Comparison of ENCODE assay signal across 8 cellular contexts in the genomic region with DNA sequence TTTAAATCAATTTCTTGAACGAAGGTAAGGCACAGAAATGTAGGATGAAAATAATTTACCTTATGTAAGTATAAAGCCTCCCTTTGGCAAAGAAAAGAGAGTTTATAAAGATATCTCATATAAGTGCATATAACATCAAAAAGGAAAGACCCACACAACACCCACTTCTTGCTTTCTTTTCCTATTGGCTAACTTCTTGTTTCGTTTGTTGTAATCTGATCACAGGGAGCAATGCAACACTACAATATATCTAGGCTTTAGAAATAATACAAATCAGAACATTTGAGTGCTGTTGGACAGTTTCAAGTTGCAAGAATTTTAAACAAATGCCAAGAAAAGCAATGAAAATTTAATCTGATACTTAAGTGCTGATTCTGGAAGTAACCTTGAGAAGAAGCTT. TPM values are rescaled to one million over a fixed set of nuclear protein-coding genes. Genes with fewer than 3 reads are reported as not detected.
DNase-seq lines count a peak whose midpoint lies in the region; ATAC-seq and TF ChIP-seq lines count a peak whose summit lies in the region.

No MANE protein-coding gene starts in this region.

- no peak overlapping the region for H3K4me3 ChIP-seq in CD8-positive, alpha-beta memory T cell (ENCODE audit: low read length)
- H3K4me3 ChIP-seq in HUES6 (ENCODE audit: low read depth, low read length) (peak overlapping the region; percentile 86), tibial nerve (peak overlapping the region in 3 of 4 donors; percentile 73 to 98 (median 83))

- CTCF ChIA-PET in CD8-positive, alpha-beta memory T cell (lab: Charles Lee): interaction anchor here (0.8 kb wide), 1 partner anchor 72 kb away, joined by 3 read pairs; no protein-coding TSS in a partner anchor
- CTCF ChIA-PET in activated CD8-positive, alpha-beta T cell treated with anti-CD3 and anti-CD28 coated beads for 36 hours (lab: Charles Lee): interaction anchor here (3.0 kb wide), 1 partner anchor 99 kb away, joined by 10 read pairs; no protein-coding TSS in a partner anchor

- H3K4me1 Mint-ChIP-seq in CD8-positive, alpha-beta memory T cell: peaks cover 28 to 37% (median 36%) of the 10 kb centered on the region in 3 donors
- peaks cover 26% of the 10 kb centered on the region for H3K4me1 Mint-ChIP-seq in activated CD8-positive, alpha-beta T cell treated with anti-CD3 and anti-CD28 coated beads for 36 hours (ENCODE audit: low read depth)
- H3K4me1 Mint-ChIP-seq in immature natural killer cell: peaks cover 23 to 33% of the 10 kb centered on the region in 2 donors

- H3K9me3 Mint-ChIP-seq in CD8-positive, alpha-beta memory T cell: no peaks in the 10 kb centered on the region
- H3K9me3 Mint-ChIP-seq in activated CD8-positive, alpha-beta T cell treated with anti-CD3 and anti-CD28 coated beads for 36 hours: no peaks in the 10 kb centered on the region
- no peaks in the 10 kb centered on the region for H3K9me3 Mint-ChIP-seq in immature natural killer cell

- TF ChIP-seq POLR2A in tibial nerve (IDR thresholded peaks at IDR 0.05): no peak

- ATAC-seq in activated CD8-positive, alpha-beta T cell treated with anti-CD3 and anti-CD28 coated beads for 36 hours: no peak
- ATAC-seq in HG03432 (IDR thresholded peaks at IDR 0.05; ENCODE audit: unreplicated experiment) (no peak), HG03520 (IDR thresholded peaks at IDR 0.05; ENCODE audit: unreplicated experiment) (no peak)

- intact Hi-C loops in activated CD8-positive, alpha-beta T cell treated with anti-CD3 and anti-CD28 coated beads for 36 hours (cut with micrococcal nuclease): loop anchor here (5.0 kb wide), 1 partner anchor 256 kb away; the partner anchor contains the start of gene METAP2

- peak overlapping the region; percentile 97 for H3K9ac ChIP-seq in HUES6 (ENCODE audit: low read length)

- H3K4me1 ChIP-seq in CD8-positive, alpha-beta memory T cell (ENCODE audit: insufficient read depth, low read length): peaks cover 17% of the 10 kb centered on the region
- H3K4me1 ChIP-seq in HUES6 (ENCODE audit: control insufficient read depth, insufficient read depth, low read length) (peaks cover 16% of the 10 kb centered on the region), tibial nerve (peaks cover 0 to 43% (median 8%) of the 10 kb centered on the region in 4 donors)

- peak overlapping the region in 2 of 8 donors; percentile 4 to 86 for H3K27ac Mint-ChIP-seq in CD8-positive, alpha-beta memory T cell
- H3K27ac Mint-ChIP-seq in activated CD8-positive, alpha-beta T cell treated with anti-CD3 and anti-CD28 coated beads for 36 hours: no peak overlapping the region
- no peak overlapping the region for H3K27ac Mint-ChIP-seq in immature natural killer cell

- peak overlapping the region; percentile 10 to 98 (median 96) for H3K4me3 Mint-ChIP-seq in CD8-positive, alpha-beta memory T cell
- peak overlapping the region; percentile 89 for H3K4me3 Mint-ChIP-seq in activated CD8-positive, alpha-beta T cell treated with anti-CD3 and anti-CD28 coated beads for 36 hours
- H3K4me3 Mint-ChIP-seq in immature natural killer cell: peak overlapping the region; percentile 56 to 100 (median 95)

- peaks cover 4 to 14% of the 10 kb centered on the region in 2 donors for H3K27me3 Mint-ChIP-seq in CD8-positive, alpha-beta memory T cell
- peaks cover 6% of the 10 kb centered on the region for H3K27me3 Mint-ChIP-seq in activated CD8-positive, alpha-beta T cell treated with anti-CD3 and anti-CD28 coated beads for 36 hours
- H3K27me3 Mint-ChIP-seq in immature natural killer cell (ENCODE audit: low read depth in 3 of 3): peaks cover 0 to 2% (median 0%) of the 10 kb centered on the region in 3 donors

- no peaks in the 10 kb centered on the region for H3K27me3 ChIP-seq in CD8-positive, alpha-beta memory T cell (ENCODE audit: insufficient read depth, low read length, poor library complexity, severe bottlenecking)
- H3K27me3 ChIP-seq in HUES6 (ENCODE audit: control insufficient read depth, insufficient read depth, low read length): no peaks in the 10 kb centered on the region
- no peaks in the 10 kb centered on the region for H3K27me3 ChIP-seq in tibial nerve

- WGBS in tibial nerve, 2 donors: 32 to 37% methylated on average over 2 of the region's 2 CpGs

- peaks cover 0 to 14% (median 0%) of the 10 kb centered on the region in 3 donors for H3K36me3 Mint-ChIP-seq in CD8-positive, alpha-beta memory T cell
- peaks cover 7% of the 10 kb centered on the region for H3K36me3 Mint-ChIP-seq in activated CD8-positive, alpha-beta T cell treated with anti-CD3 and anti-CD28 coated beads for 36 hours (ENCODE audit: low read depth)
- H3K36me3 Mint-ChIP-seq in immature natural killer cell: no peaks in the 10 kb centered on the region

- H3K27ac ChIP-seq in CD8-positive, alpha-beta memory T cell (ENCODE audit: low read depth, low read length): no peak overlapping the region
- peak overlapping the region; percentile 91 for H3K27ac ChIP-seq in HUES6 (ENCODE audit: low read depth, low read length)
- H3K27ac ChIP-seq in tibial nerve: peak overlapping the region; percentile 19 to 100 (median 92)

- POLR2A ChIA-PET in CD8-positive, alpha-beta memory T cell (lab: Charles Lee): interaction anchor here (0.7 to 1.5 kb wide), 2 partner anchors 197 to 258 kb away, joined by 3 to 7 read pairs; partner anchors contain the start of gene METAP2
- POLR2A ChIA-PET in activated CD8-positive, alpha-beta T cell treated with anti-CD3 and anti-CD28 coated beads for 36 hours (lab: Charles Lee): no interaction called here

- DNase-seq in CD8-positive, alpha-beta memory T cell: no peak
- no peak for DNase-seq in activated CD8-positive, alpha-beta T cell treated with anti-CD3 and anti-CD28 coated beads for 36 hours
- no peak for DNase-seq in immature natural killer cell
- DNase-seq in tibial nerve (ENCODE audit: low spot score in 2 of 2): no peak
- no peak for DNase-seq in inferior parietal cortex (ENCODE audit: extremely low spot score)

- H3K36me3 ChIP-seq in CD8-positive, alpha-beta memory T cell (ENCODE audit: insufficient read depth, low read length): no peaks in the 10 kb centered on the region
- H3K36me3 ChIP-seq in HUES6 (ENCODE audit: control insufficient read depth, insufficient read depth, low read length) (peaks cover 3% of the 10 kb centered on the region; the same call in 1 of the 2 replicates), tibial nerve (no peaks in the 10 kb centered on the region)

- no peak for TF ChIP-seq CTCF in activated CD8-positive, alpha-beta T cell treated with anti-CD3 and anti-CD28 coated beads for 36 hours (IDR thresholded peaks at IDR 0.05)
- TF ChIP-seq CTCF in tibial nerve (IDR thresholded peaks at IDR 0.05): no peak

- TF ChIP-seq EP300 in tibial nerve (IDR thresholded peaks at IDR 0.05): no peak

- no peaks in the 10 kb centered on the region for H3K9me3 ChIP-seq in CD8-positive, alpha-beta memory T cell (ENCODE audit: low read length)
- H3K9me3 ChIP-seq in HUES6 (ENCODE audit: control insufficient read depth, insufficient read depth, low read depth, low read length) (no peaks in the 10 kb centered on the region), tibial nerve (no peaks in the 10 kb centered on the region)

RNA-seq across cellular contexts. Expression of gene FGD6, which starts 1.3 kb away (rescaled TPM):
- total RNA-seq in CD8-positive, alpha-beta memory T cell: under 1 TPM; 0.75 to 0.92 TPM
- polyA plus RNA-seq in CD8-positive, alpha-beta memory T cell: 0.36 TPM
- under 1 TPM; 0.41 to 0.54 TPM for total RNA-seq in activated CD8-positive, alpha-beta T cell treated with anti-CD3 and anti-CD28 coated beads for 36 hours
- 1 to 10 TPM in 1 of 3 donors, under 1 TPM in 1, not detected in 1; 0.23 to 1.0 TPM for polyA plus RNA-seq in immature natural killer cell
- total RNA-seq in tibial nerve: 10 to 100 TPM in 3 of 4 donors, 1 to 10 TPM in 1; 9.2 to 13.4 (median 11.7) TPM

RNA-seq across cellular contexts. Expression of gene VEZT, which starts 1.7 kb away (rescaled TPM):
- 10 to 100 TPM; 46.8 to 53.6 TPM for total RNA-seq in CD8-positive, alpha-beta memory T cell
- 25.7 TPM for polyA plus RNA-seq in CD8-positive, alpha-beta memory T cell
- 10 to 100 TPM; 46.9 to 51.7 TPM for total RNA-seq in activated CD8-positive, alpha-beta T cell treated with anti-CD3 and anti-CD28 coated beads for 36 hours
- polyA plus RNA-seq in immature natural killer cell: 10 to 100 TPM; 19.8 to 27.7 (median 20.4) TPM
- total RNA-seq in tibial nerve: 100 to 1,000 TPM in 1 of 4 donors, 10 to 100 TPM in 3; 60.5 to 110 (median 73.5) TPM

Comparison
In these comparisons a context has a peak if more than half of its experiments do, and no peak if none do; other contexts are left out.
1. RNA of gene FGD6, which starts 1.3 kb away (total RNA-seq): 9.2 to 13.4 TPM in tibial nerve; 0.75 to 0.92 TPM in CD8-positive, alpha-beta memory T cell and 0.41 to 0.54 TPM in activated CD8-positive, alpha-beta T cell treated with anti-CD3 and anti-CD28 coated beads for 36 hours; every median in the first group is over 4 times any median in the second.
2. Peak in every context shown above with its lines, with median percentiles within 50 percentile points of each other: H3K4me3 Mint-ChIP-seq.